In the genomic region with DNA sequence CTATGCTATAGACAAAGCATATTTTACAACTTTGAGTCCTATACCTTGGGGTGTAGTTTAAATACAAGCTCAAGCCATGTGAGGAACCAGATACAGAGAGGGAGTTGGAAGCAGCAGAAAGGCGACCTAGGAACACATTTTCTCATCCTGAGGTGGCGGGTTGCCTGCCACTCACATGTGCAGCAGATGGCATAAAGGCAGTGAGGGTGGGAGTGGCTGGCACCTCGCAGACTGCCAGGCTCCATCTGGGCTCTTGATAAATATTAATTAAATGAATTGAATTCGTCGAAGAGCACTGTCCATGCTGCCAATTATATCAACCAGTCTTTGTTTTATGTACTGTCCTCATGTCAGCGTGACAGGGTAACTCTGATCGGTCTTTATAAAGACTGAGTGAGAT, we compare ENCODE assay signal across 21 cellular contexts.
"Had no signal": no experiment of that assay in that cellular context is flagged by ENCODE, and none has a peak within 500 bp of the region (broad histone marks: within the 10 kb centered on the region; RNA-seq: fewer than 3 reads in every experiment).

No MANE protein-coding gene starts in this region.

- H3K27me3 ChIP-seq: pancreas, stomach, testis, upper lobe of right lung had no signal

- H3K36me3 ChIP-seq: pancreas, stomach, upper lobe of right lung had no signal

- ATAC-seq: left ventricle myocardium superior; mucosa of descending colon; naive thymus-derived CD4-positive, alpha-beta T cell; pancreas; upper lobe of right lung had no signal

- H3K4me3 ChIP-seq: mucosa of descending colon, pancreas, stomach, testis, upper lobe of right lung had no signal

- H3K4me1 ChIP-seq: pancreas, stomach, testis, upper lobe of right lung had no signal

- H3K9me3 ChIP-seq: mucosa of descending colon, pancreas, stomach, testis, upper lobe of right lung had no signal

- H3K36me3 Mint-ChIP-seq: activated naive CD8-positive, alpha-beta T cell; memory B cell had no signal

- DNase-seq: activated CD4-positive, alpha-beta memory T cell treated with anti-CD3 and anti-CD28 coated beads, Interleukin-2, amount 10 ng/mL, durations not matched to agents 7 days and 5 days; activated CD4-positive, alpha-beta T cell treated with anti-CD3 and anti-CD28 coated beads for 4 hours; activated effector memory CD4-positive, alpha-beta T cell treated with anti-CD3 and anti-CD28 coated beads, Interleukin-2, amount 50 U/mL, for 16 hours; activated T-cell treated with anti-CD3 and anti-CD28 coated beads, Interleukin-2, amount 50 U/mL, for 48 hours; cerebellar nuclear complex; effector memory CD4-positive, alpha-beta T cell; foreskin melanocyte; head of caudate nucleus; kidney glomerular epithelial cell; left ventricle myocardium superior; mucosa of descending colon; naive thymus-derived CD4-positive, alpha-beta T cell; pancreas; stimulated activated CD4-positive, alpha-beta T cell treated with anti-CD3 and anti-CD28 coated beads, Interleukin-12 subunit alpha, Interleukin-12 subunit beta, amount 100 ng/mL, for 4 hours; stimulated activated CD4-positive, alpha-beta T cell treated with anti-CD3 and anti-CD28 coated beads, Interleukin-2, amount 100 ng/mL, for 24 hours; stomach; testis; upper lobe of right lung had no signal

- H3K27ac ChIP-seq: pancreas, stomach, testis, upper lobe of right lung had no signal

- H3K27ac Mint-ChIP-seq: activated CD4-positive, alpha-beta memory T cell treated with anti-CD3 and anti-CD28 coated beads, Interleukin-2, amount 10 ng/mL, durations not matched to agents 7 days and 5 days; activated naive CD8-positive, alpha-beta T cell; dendritic cell treated with granulocyte-macrophage colony-stimulating factor and Interleukin-4, amounts not matched to agents 40 ng/mL and 50 ng/mL, for 4 days; memory B cell; naive thymus-derived CD4-positive, alpha-beta T cell had no signal
